Comparison of ENCODE assay signal across 8 cellular contexts in genomic region chr11:64186205-64187165, GRCh38. TPM values are rescaled to one million over a fixed set of nuclear protein-coding genes. Genes with fewer than 3 reads are reported as not detected.
DNase-seq lines count a peak whose midpoint lies in the region; ATAC-seq and TF ChIP-seq lines count a peak whose summit lies in the region.

No MANE protein-coding gene starts in this region.

- no peak for TF ChIP-seq RAD21 in HCT116 (IDR thresholded peaks at IDR 0.05; ENCODE audit: low read depth)

- H3K27ac ChIP-seq in HCT116 (ENCODE audit: low read depth, low read length) = no peak overlapping the region

- H3K27ac Mint-ChIP-seq in T-cell = peak overlapping the region; percentile 94 to 99

- H4K20me1 ChIP-seq in HCT116 (ENCODE audit: insufficient read depth) = peaks cover 12% of the 10 kb centered on the region

- H3K27me3 Mint-ChIP-seq in T-cell = no peaks in the 10 kb centered on the region

- peaks cover 3% of the 10 kb centered on the region for H3K36me3 Mint-ChIP-seq in T-cell

- DNase-seq in HCT116 (ENCODE audit: low read depth, low spot score) (no peak), T-cell (peak in 8 of 34 experiments; percentile 16 to 40 (median 24)), DMS79 (lab: John Stamatoyannopoulos, UW) (no peak), GM19240 (ENCODE audit: insufficient read length, low spot score) (no peak)
- DNase-seq in stimulated activated CD4-positive, alpha-beta T cell treated with anti-CD3 and anti-CD28 coated beads, Interleukin-2, amount 100 ng/mL, for 48 hours = peak; percentile 18 to 41

- H3K4me1 Mint-ChIP-seq in T-cell = peaks cover 34 to 41% (median 41%) of the 10 kb centered on the region in 3 donors

- no peak overlapping the region for H3K4me2 ChIP-seq in HCT116 (ENCODE audit: low read length)

- TF ChIP-seq POLR2A in HCT116 (IDR thresholded peaks at IDR 0.05; ENCODE audit: borderline replicate concordance, extremely low read depth, insufficient read depth, insufficient read length) = no peak

- BruUV-seq in HCT116 (replicated peaks; lab: Mats Ljungman, UMichigan) = no TSS peak

- no peak overlapping the region for H2AFZ ChIP-seq in HCT116 (ENCODE audit: low read depth, low read length, poor library complexity, severe bottlenecking)

- RAD21 ChIA-PET in HCT116 (lab: Charles Lee; ENCODE audit: low non-redundant PET in 1 of 2, low total read pairs in 2 of 2, uncharacterized antibody in 2 of 2, unreplicated experiment in 2 of 2) = interaction anchor here (0.8 to 1.0 kb wide), 2 partner anchors 18 to 40 kb away, joined by 3 read pairs; partner anchors contain the start of genes NUDT22 (in 1 of the 2) and TRPT1 (in 1 of the 2)

- peak overlapping the region in 2 of 3 donors; percentile 92 to 99 for H3K4me3 Mint-ChIP-seq in T-cell

- H3K4me1 ChIP-seq in HCT116 (ENCODE audit: control insufficient read depth in 1 of 2, insufficient read depth in 2 of 2, low read length in 2 of 2) = peaks cover 21 to 42% of the 10 kb centered on the region in 2 experiments
- H3K4me1 ChIP-seq in endocrine pancreas (ENCODE audit: control insufficient read depth, insufficient read depth, low read length) = no peaks in the 10 kb centered on the region

- H3K79me2 ChIP-seq in HCT116 (ENCODE audit: insufficient read depth, low read length) = peaks cover 26% of the 10 kb centered on the region

- no peaks in the 10 kb centered on the region for H3K9me2 ChIP-seq in HCT116 (ENCODE audit: insufficient read depth)

- no peak overlapping the region for H3K9ac ChIP-seq in HCT116 (ENCODE audit: low read length)
- peak overlapping the region; percentile 27 for H3K9ac ChIP-seq in endocrine pancreas (ENCODE audit: control insufficient read depth, insufficient read depth, low read length)

- CTCF ChIA-PET in HCT116 (lab: Charles Lee) = interaction anchor here (1.0 to 2.3 kb wide), 4 partner anchors 18 to 168 kb away, joined by 3 to 15 read pairs (median 7); no protein-coding TSS in a partner anchor
- CTCF ChIA-PET in T-cell (lab: Charles Lee) = interaction anchor here (0.6 to 2.6 kb wide), 11 partner anchors 10 to 872 kb away, joined by 3 to 15 read pairs (median 4); partner anchors contain the start of genes BAD (in 1 of the 2), GPR137 (in 1 of the 2), NAALADL1 (in 1 of the 2) and PRDX5 (in 1 of the 2)

- peaks cover 8 to 19% of the 10 kb centered on the region in 2 experiments; a peak in 3 of 4 replicates for H3K36me3 ChIP-seq in HCT116 (ENCODE audit: control insufficient read depth in 1 of 2, insufficient read depth in 2 of 2, low read length in 2 of 2)
- H3K36me3 ChIP-seq in endocrine pancreas (ENCODE audit: control insufficient read depth, insufficient read depth, low read length) = no peaks in the 10 kb centered on the region

- 0 out of 6 replicates have a peak, but pooled peaks of 1 of the 3 experiments have one; percentile 15 for TF ChIP-seq CTCF in HCT116 (IDR thresholded peaks at IDR 0.05 in 2 of 3, conservative IDR thresholded peaks at IDR 0.05 in 1 of 3; ENCODE audit: borderline replicate concordance in 1 of 3, insufficient read depth in 1 of 3, low read depth in 2 of 3, low read length in 2 of 3)

- H3K27me3 ChIP-seq in HCT116 (ENCODE audit: insufficient read depth, low read length) = no peaks in the 10 kb centered on the region
- H3K27me3 ChIP-seq in endocrine pancreas (ENCODE audit: control insufficient read depth, insufficient read depth, low read length) = no peaks in the 10 kb centered on the region

- H3K4me3 ChIP-seq in HCT116 (replicated peaks in 1 of 2; ENCODE audit: low read depth in 1 of 2, low read length in 2 of 2) (no peak overlapping the region), endocrine pancreas (ENCODE audit: control insufficient read depth, insufficient read depth, low read length) (no peak overlapping the region)

- no peaks in the 10 kb centered on the region for H3K9me3 Mint-ChIP-seq in T-cell

- H3K9me3 ChIP-seq in HCT116 (ENCODE audit: control insufficient read depth in 1 of 2, insufficient read depth in 1 of 2, low read depth in 1 of 2, low read length in 2 of 2) (no peaks in the 10 kb centered on the region), endocrine pancreas (ENCODE audit: control insufficient read depth, low read length) (no peaks in the 10 kb centered on the region)

- POLR2A ChIA-PET in HCT116 (lab: Charles Lee) = interaction anchor here (0.6 to 1.7 kb wide), 14 partner anchors 10 to 488 kb away, joined by 3 to 12 read pairs (median 4); partner anchors contain the start of genes ESRRA, PRDX5 and TRMT112
- POLR2A ChIA-PET in T-cell (lab: Charles Lee) = interaction anchor here in 1 of 2 donors (0.6 to 1.5 kb wide), 5 partner anchors 84 to 131 kb away, joined by 3 to 5 read pairs (median 3); partner anchors contain the start of genes PRDX5 and TRMT112

- no peak for ATAC-seq in HCT116
- ATAC-seq in T-cell (replicated peaks in 1 of 4) = no peak
- no peak for ATAC-seq in GM21786 (IDR thresholded peaks at IDR 0.05; ENCODE audit: unreplicated experiment)
- no peak for ATAC-seq in HG03175 (IDR thresholded peaks at IDR 0.05; ENCODE audit: unreplicated experiment)

- intact Hi-C loops in HCT116 (cut with micrococcal nuclease) = loop anchor here (5.0 kb wide), 1 partner anchor 116 kb away; the partner anchor contains the start of gene CATSPERZ

TF ChIP-seq in HCT116, 20 proteins besides CTCF, POLR2A, EP300 and RAD21:
- TF ChIP-seq REST (IDR thresholded peaks at IDR 0.05; ENCODE audit: low read depth) (no peak), SP1 (IDR thresholded peaks at IDR 0.05; ENCODE audit: low read depth) (no peak), SRF (IDR thresholded peaks at IDR 0.05; ENCODE audit: low read depth) (no peak), ZNF274 (IDR thresholded peaks at IDR 0.05; ENCODE audit: low read depth, low read length) (no peak), POLR2AphosphoS5 (IDR thresholded peaks at IDR 0.05; ENCODE audit: low read depth, low read length) (peak; percentile 86), MAX (IDR thresholded peaks at IDR 0.05) (no peak), EGR1 (IDR thresholded peaks at IDR 0.05; ENCODE audit: low read depth) (no peak), ZFX (IDR thresholded peaks at IDR 0.05) (peak; percentile 47; the same call in 1 of the 2 replicates), ELF1 (IDR thresholded peaks at IDR 0.05; ENCODE audit: borderline replicate concordance, low read depth) (no peak), CEBPB (IDR thresholded peaks at IDR 0.05; ENCODE audit: low read depth) (no peak)

RNA-seq across cellular contexts. Expression of gene STIP1, which starts 0.5 kb away (rescaled TPM):
- total RNA-seq in HCT116 (2021; ENCODE audit: unreplicated experiment) = 336 TPM
- polyA plus RNA-seq in HCT116 (2012) = 233 and 237 TPM in 2 replicates
- 100 to 1,000 TPM in 3 of 5 donors, 10 to 100 TPM in 2; 61.1 to 133 (median 107) TPM for total RNA-seq in T-cell

RNA-seq across cellular contexts. Expression of gene FERMT3, which starts 20.0 kb away (rescaled TPM):
- total RNA-seq in HCT116 (2021; ENCODE audit: unreplicated experiment) = 4.3 TPM
- polyA plus RNA-seq in HCT116 (2012) = 1.1 and 2.1 TPM in 2 replicates
- total RNA-seq in T-cell = 100 to 1,000 TPM; 115 to 184 (median 161) TPM

RNA-seq across cellular contexts. Expression of gene MACROD1, which starts 20.6 kb away (rescaled TPM):
- 61.1 TPM for total RNA-seq in HCT116 (2021; ENCODE audit: unreplicated experiment)
- polyA plus RNA-seq in HCT116 (2012) = 81.4 and 98.1 TPM in 2 replicates
- 10 to 100 TPM in 3 of 5 donors, 1 to 10 TPM in 2; 6.0 to 14.8 (median 10.4) TPM for total RNA-seq in T-cell

RNA-seq across cellular contexts. Expression of gene TRPT1, which starts 39.5 kb away (rescaled TPM):
- 43.2 TPM for total RNA-seq in HCT116 (2021; ENCODE audit: unreplicated experiment)
- polyA plus RNA-seq in HCT116 (2012) = 79.7 and 85.3 TPM in 2 replicates
- 10 to 100 TPM; 16.1 to 48.3 (median 40.2) TPM for total RNA-seq in T-cell

RNA-seq across cellular contexts. Expression of gene NUDT22, which starts 39.6 kb away (rescaled TPM):
- 70.9 TPM for total RNA-seq in HCT116 (2021; ENCODE audit: unreplicated experiment)
- 75.6 and 77.1 TPM in 2 replicates for polyA plus RNA-seq in HCT116 (2012)
- 100 to 1,000 TPM in 1 of 5 donors, 10 to 100 TPM in 4; 49.7 to 108 (median 97.5) TPM for total RNA-seq in T-cell

Comparison
In these comparisons a context has a peak if more than half of its experiments do, and no peak if none do; other contexts are left out.
1. DNase-seq: peak in stimulated activated CD4-positive, alpha-beta T cell treated with anti-CD3 and anti-CD28 coated beads, Interleukin-2, amount 100 ng/mL, for 48 hours (2 of 2); none in HCT116 (single experiment), DMS79 (single experiment) and GM19240 (single experiment).
2. RNA of gene FERMT3, which starts 20.0 kb away (total RNA-seq): 115 to 184 TPM in T-cell; 4.3 TPM in HCT116 (single experiment); every median in the first group is over 10 times any median in the second.